Comparison of ENCODE assay signal across 8 cellular contexts in the genomic region with DNA sequence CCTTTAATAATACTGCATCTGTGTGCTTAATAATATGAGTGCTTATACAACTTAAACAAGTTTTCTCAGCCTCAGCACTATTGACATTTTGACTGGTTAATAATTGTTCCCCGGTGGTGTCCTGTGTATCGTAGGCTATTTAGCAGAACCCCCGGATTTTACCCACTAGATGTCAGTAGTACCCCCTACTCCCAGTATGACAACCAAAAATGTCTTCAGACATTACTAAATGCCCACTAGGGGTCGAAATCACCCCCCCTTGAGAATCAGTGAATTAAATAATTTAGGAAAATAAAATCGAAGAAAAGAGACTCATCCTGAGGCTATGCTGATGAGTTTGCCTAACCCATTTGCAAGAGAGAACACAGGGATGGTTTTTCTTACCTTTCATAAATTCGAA.
DNase-seq lines count a peak whose midpoint lies in the region; ATAC-seq and TF ChIP-seq lines count a peak whose summit lies in the region.

No MANE protein-coding gene starts in this region.

- POLR2A ChIA-PET in HCT116 (lab: Charles Lee) = no interaction called here

- H3K27me3 ChIP-seq in HCT116 (ENCODE audit: insufficient read depth, low read length) (no peaks in the 10 kb centered on the region), gastroesophageal sphincter (no peaks in the 10 kb centered on the region)

- intact Hi-C loops in HCT116 (cut with micrococcal nuclease) = no loop called here

- H3K27ac ChIP-seq in HCT116 (ENCODE audit: low read depth, low read length) (no peak overlapping the region), gastroesophageal sphincter (no peak overlapping the region), substantia nigra (ENCODE audit: low read depth, low read length, poor library complexity, severe bottlenecking) (no peak overlapping the region)

- no peak for TF ChIP-seq EP300 in gastroesophageal sphincter (IDR thresholded peaks at IDR 0.05)

- H3K4me3 ChIP-seq in HCT116 (replicated peaks in 1 of 2; ENCODE audit: low read depth in 1 of 2, low read length in 2 of 2) = no peak overlapping the region
- no peak overlapping the region for H3K4me3 ChIP-seq in NB4 (ENCODE audit: low read depth, low read length)
- no peak overlapping the region for H3K4me3 ChIP-seq in gastroesophageal sphincter

- peak; percentile 13; the same call in 1 of the 2 replicates for TF ChIP-seq RAD21 in HCT116 (IDR thresholded peaks at IDR 0.05; ENCODE audit: low read depth)

- BruUV-seq in HCT116 (replicated peaks; lab: Mats Ljungman, UMichigan) = no TSS peak

- RAD21 ChIA-PET in HCT116 (lab: Charles Lee; ENCODE audit: low non-redundant PET in 1 of 2, low total read pairs in 2 of 2, uncharacterized antibody in 2 of 2, unreplicated experiment in 2 of 2) = no interaction called here

- H3K79me2 ChIP-seq in HCT116 (ENCODE audit: insufficient read depth, low read length) = no peaks in the 10 kb centered on the region

- TF ChIP-seq CTCF in HCT116 (IDR thresholded peaks at IDR 0.05 in 2 of 3, conservative IDR thresholded peaks at IDR 0.05 in 1 of 3; ENCODE audit: borderline replicate concordance in 1 of 3, insufficient read depth in 1 of 3, low read depth in 2 of 3, low read length in 2 of 3) = peak; percentile 27 to 49 (median 32); a peak in 4 of 6 replicates
- TF ChIP-seq CTCF in NB4 (IDR thresholded peaks at IDR 0.05; ENCODE audit: low read depth, low read length) = peak; percentile 74
- peak in 1 of 4 experiments; percentile 12 for TF ChIP-seq CTCF in gastroesophageal sphincter (IDR thresholded peaks at IDR 0.05)

- no peak for DNase-seq in HCT116 (ENCODE audit: low read depth, low spot score)
- DNase-seq in NB4 (ENCODE audit: low read depth) = peak; percentile 66
- DNase-seq in left kidney (ENCODE audit: low read depth, low spot score) = peak; percentile 50
- DNase-seq in activated CD4-positive, CD25-positive, alpha-beta regulatory T cell (lab: John Stamatoyannopoulos, UW) = no peak
- no peak for DNase-seq in substantia nigra (lab: John Stamatoyannopoulos, UW)

- 25 to 42% methylated on average over 6 of the region's 6 CpGs for WGBS in gastroesophageal sphincter (ENCODE audit: low coverage in 1 of 2), 2 donors

- H3K4me1 ChIP-seq in HCT116 (ENCODE audit: control insufficient read depth in 1 of 2, insufficient read depth in 2 of 2, low read length in 2 of 2) (no peaks in the 10 kb centered on the region), gastroesophageal sphincter (no peaks in the 10 kb centered on the region)

- no peaks in the 10 kb centered on the region for H3K36me3 ChIP-seq in HCT116 (ENCODE audit: control insufficient read depth in 1 of 2, insufficient read depth in 2 of 2, low read length in 2 of 2)
- H3K36me3 ChIP-seq in gastroesophageal sphincter = no peaks in the 10 kb centered on the region

- CTCF ChIA-PET in HCT116 (lab: Charles Lee) = no interaction called here

- no peak overlapping the region for H3K4me2 ChIP-seq in HCT116 (ENCODE audit: low read length)

- H3K9me2 ChIP-seq in HCT116 (ENCODE audit: insufficient read depth) = no peaks in the 10 kb centered on the region

- ATAC-seq in GM18498 (IDR thresholded peaks at IDR 0.05; ENCODE audit: unreplicated experiment) = peak; percentile 92
- ATAC-seq in HCT116 = peak; percentile 67
- no peak for ATAC-seq in gastroesophageal sphincter
- no peak for ATAC-seq in GM21390 (IDR thresholded peaks at IDR 0.05; ENCODE audit: unreplicated experiment)

- TF ChIP-seq POLR2A in HCT116 (IDR thresholded peaks at IDR 0.05; ENCODE audit: borderline replicate concordance, extremely low read depth, insufficient read depth, insufficient read length) (no peak), NB4 (IDR thresholded peaks at IDR 0.05; ENCODE audit: extremely low read depth, insufficient read length) (no peak), gastroesophageal sphincter (IDR thresholded peaks at IDR 0.05) (no peak)

- H4K20me1 ChIP-seq in HCT116 (ENCODE audit: insufficient read depth) = no peaks in the 10 kb centered on the region

- H3K9ac ChIP-seq in HCT116 (ENCODE audit: low read length) = no peak overlapping the region

- no peak overlapping the region for H2AFZ ChIP-seq in HCT116 (ENCODE audit: low read depth, low read length, poor library complexity, severe bottlenecking)

- no peaks in the 10 kb centered on the region for H3K9me3 ChIP-seq in HCT116 (ENCODE audit: control insufficient read depth in 1 of 2, insufficient read depth in 1 of 2, low read depth in 1 of 2, low read length in 2 of 2)
- no peaks in the 10 kb centered on the region for H3K9me3 ChIP-seq in gastroesophageal sphincter

TF ChIP-seq in HCT116, 20 proteins besides CTCF, POLR2A, EP300 and RAD21:
- no peak for TF ChIP-seq CBX3 (IDR thresholded peaks at IDR 0.05; ENCODE audit: low read depth)
- TF ChIP-seq FOSL1 (IDR thresholded peaks at IDR 0.05; ENCODE audit: low read depth) = no peak
- no peak for TF ChIP-seq ZFX (IDR thresholded peaks at IDR 0.05)
- no peak for TF ChIP-seq SIN3A (IDR thresholded peaks at IDR 0.05; ENCODE audit: low read depth)
- TF ChIP-seq JUND (IDR thresholded peaks at IDR 0.05) = no peak
- TF ChIP-seq EGR1 (IDR thresholded peaks at IDR 0.05; ENCODE audit: low read depth) = no peak
- TF ChIP-seq YY1 (IDR thresholded peaks at IDR 0.05; ENCODE audit: extremely low read depth, insufficient replicate concordance, low read depth, low read length) = no peak
- TF ChIP-seq POLR2AphosphoS5 (IDR thresholded peaks at IDR 0.05; ENCODE audit: low read depth, low read length) = no peak
- no peak for TF ChIP-seq MAX (IDR thresholded peaks at IDR 0.05)
- no peak for TF ChIP-seq SRF (IDR thresholded peaks at IDR 0.05; ENCODE audit: low read depth)
- TF ChIP-seq, protein P1, sequence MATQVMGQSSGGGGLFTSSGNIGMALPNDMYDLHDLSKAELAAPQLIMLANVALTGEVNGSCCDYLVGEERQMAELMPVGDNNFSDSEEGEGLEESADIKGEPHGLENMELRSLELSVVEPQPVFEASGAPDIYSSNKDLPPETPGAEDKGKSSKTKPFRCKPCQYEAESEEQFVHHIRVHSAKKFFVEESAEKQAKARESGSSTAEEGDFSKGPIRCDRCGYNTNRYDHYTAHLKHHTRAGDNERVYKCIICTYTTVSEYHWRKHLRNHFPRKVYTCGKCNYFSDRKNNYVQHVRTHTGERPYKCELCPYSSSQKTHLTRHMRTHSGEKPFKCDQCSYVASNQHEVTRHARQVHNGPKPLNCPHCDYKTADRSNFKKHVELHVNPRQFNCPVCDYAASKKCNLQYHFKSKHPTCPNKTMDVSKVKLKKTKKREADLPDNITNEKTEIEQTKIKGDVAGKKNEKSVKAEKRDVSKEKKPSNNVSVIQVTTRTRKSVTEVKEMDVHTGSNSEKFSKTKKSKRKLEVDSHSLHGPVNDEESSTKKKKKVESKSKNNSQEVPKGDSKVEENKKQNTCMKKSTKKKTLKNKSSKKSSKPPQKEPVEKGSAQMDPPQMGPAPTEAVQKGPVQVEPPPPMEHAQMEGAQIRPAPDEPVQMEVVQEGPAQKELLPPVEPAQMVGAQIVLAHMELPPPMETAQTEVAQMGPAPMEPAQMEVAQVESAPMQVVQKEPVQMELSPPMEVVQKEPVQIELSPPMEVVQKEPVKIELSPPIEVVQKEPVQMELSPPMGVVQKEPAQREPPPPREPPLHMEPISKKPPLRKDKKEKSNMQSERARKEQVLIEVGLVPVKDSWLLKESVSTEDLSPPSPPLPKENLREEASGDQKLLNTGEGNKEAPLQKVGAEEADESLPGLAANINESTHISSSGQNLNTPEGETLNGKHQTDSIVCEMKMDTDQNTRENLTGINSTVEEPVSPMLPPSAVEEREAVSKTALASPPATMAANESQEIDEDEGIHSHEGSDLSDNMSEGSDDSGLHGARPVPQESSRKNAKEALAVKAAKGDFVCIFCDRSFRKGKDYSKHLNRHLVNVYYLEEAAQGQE (IDR thresholded peaks at IDR 0.05; ENCODE audit: low read depth) = no peak

Comparison
In these comparisons a context has a peak if more than half of its experiments do, and no peak if none do; other contexts are left out.
1. ATAC-seq: peak in GM18498 (single experiment) and HCT116 (single experiment); none in gastroesophageal sphincter (single experiment) and GM21390 (single experiment).
2. DNase-seq: peak in NB4 (single experiment) and left kidney (single experiment); none in HCT116 (single experiment), activated CD4-positive, CD25-positive, alpha-beta regulatory T cell (0 of 4) and substantia nigra (0 of 49).